Comparison of ENCODE assay signal across 23 cellular contexts in genomic region chr17:75819116-75819515, GRCh38. TPM values are rescaled to one million over a fixed set of nuclear protein-coding genes. Genes with fewer than 3 reads are reported as not detected.
DNase-seq lines count a peak whose midpoint lies in the region; ATAC-seq and TF ChIP-seq lines count a peak whose summit lies in the region.
"Had no signal": no experiment of that assay in that cellular context is flagged by ENCODE, and none has a peak within 500 bp of the region (broad histone marks: within the 10 kb centered on the region; RNA-seq: fewer than 3 reads in every experiment).

No MANE protein-coding gene starts in this region.

- H3K4me1 Mint-ChIP-seq in activated CD8-positive, alpha-beta T cell treated with anti-CD3 and anti-CD28 coated beads, Interleukin-2, amount 10 ng/mL, durations not matched to agents 7 days and 5 days (ENCODE audit: low read depth): peaks cover 15% of the 10 kb centered on the region
- peaks cover 17% of the 10 kb centered on the region for H3K4me1 Mint-ChIP-seq in activated CD8-positive, alpha-beta T cell treated with anti-CD3 and anti-CD28 coated beads for 36 hours (ENCODE audit: low read depth)
- H3K4me1 Mint-ChIP-seq in naive thymus-derived CD4-positive, alpha-beta T cell: peaks cover 16 to 21% (median 18%) of the 10 kb centered on the region in 7 donors
- H3K4me1 Mint-ChIP-seq: GM23338 had no signal

- TF ChIP-seq CTCF in activated CD8-positive, alpha-beta T cell treated with anti-CD3 and anti-CD28 coated beads for 36 hours (IDR thresholded peaks at IDR 0.05): no peak
- TF ChIP-seq CTCF in DND-41 (IDR thresholded peaks at IDR 0.05; ENCODE audit: borderline replicate concordance, extremely low read depth, low read length, poor library complexity, severe bottlenecking): peak; percentile 12
- TF ChIP-seq CTCF in WERI-Rb-1 (IDR thresholded peaks at IDR 0.05; ENCODE audit: low read depth, low read length): 0 out of 2 replicates have a peak, but pooled peaks have one; percentile 9

- intact Hi-C loops in activated CD8-positive, alpha-beta T cell treated with anti-CD3 and anti-CD28 coated beads for 36 hours (cut with micrococcal nuclease): no loop called here
- intact Hi-C loops in naive thymus-derived CD4-positive, alpha-beta T cell (cut with micrococcal nuclease): no loop called here
- intact Hi-C loops in head of caudate nucleus (cut with DNase I): no loop called here

- peaks cover 32% of the 10 kb centered on the region for H3K36me3 Mint-ChIP-seq in activated CD8-positive, alpha-beta T cell treated with anti-CD3 and anti-CD28 coated beads, Interleukin-2, amount 10 ng/mL, durations not matched to agents 7 days and 5 days (ENCODE audit: low read depth)
- peaks cover 18% of the 10 kb centered on the region for H3K36me3 Mint-ChIP-seq in activated CD8-positive, alpha-beta T cell treated with anti-CD3 and anti-CD28 coated beads for 36 hours (ENCODE audit: low read depth)
- H3K36me3 Mint-ChIP-seq in naive thymus-derived CD4-positive, alpha-beta T cell: peaks cover 4 to 22% (median 6%) of the 10 kb centered on the region in 5 donors
- H3K36me3 Mint-ChIP-seq: natural killer cell treated with Interleukin-12 subunit alpha and Interleukin-12 subunit beta and Interleukin-15 and Interleukin-18, amount 100 ng/mL, for 72 hours had no signal

- POLR2A ChIA-PET in activated CD8-positive, alpha-beta T cell treated with anti-CD3 and anti-CD28 coated beads, Interleukin-2, amount 10 ng/mL, durations not matched to agents 7 days and 5 days (lab: Charles Lee): no interaction called here
- POLR2A ChIA-PET in activated CD8-positive, alpha-beta T cell treated with anti-CD3 and anti-CD28 coated beads for 36 hours (lab: Charles Lee): interaction anchor here (1.4 kb wide), 1 partner anchor 44 kb away, joined by 11 read pairs; no protein-coding TSS in a partner anchor
- POLR2A ChIA-PET in naive thymus-derived CD4-positive, alpha-beta T cell (lab: Charles Lee): no interaction called here

- no peaks in the 10 kb centered on the region for H3K9me3 Mint-ChIP-seq in activated CD8-positive, alpha-beta T cell treated with anti-CD3 and anti-CD28 coated beads, Interleukin-2, amount 10 ng/mL, durations not matched to agents 7 days and 5 days (ENCODE audit: insufficient read depth)
- no peaks in the 10 kb centered on the region for H3K9me3 Mint-ChIP-seq in activated CD8-positive, alpha-beta T cell treated with anti-CD3 and anti-CD28 coated beads for 36 hours
- no peaks in the 10 kb centered on the region for H3K9me3 Mint-ChIP-seq in naive thymus-derived CD4-positive, alpha-beta T cell
- H3K9me3 Mint-ChIP-seq: GM23338; natural killer cell treated with Interleukin-12 subunit alpha and Interleukin-12 subunit beta and Interleukin-15 and Interleukin-18, amount 100 ng/mL, for 72 hours had no signal

- no peak overlapping the region for H2AFZ ChIP-seq in DND-41 (ENCODE audit: low read depth, low read length)
- H2AFZ ChIP-seq: GM23338 had no signal

- no peak for ATAC-seq in activated CD8-positive, alpha-beta T cell treated with anti-CD3 and anti-CD28 coated beads, Interleukin-2, amount 10 ng/mL, durations not matched to agents 7 days and 5 days
- no peak for ATAC-seq in activated CD8-positive, alpha-beta T cell treated with anti-CD3 and anti-CD28 coated beads for 36 hours
- ATAC-seq in DND-41 (ENCODE audit: insufficient read depth, low read depth) (no peak), HG02885 (IDR thresholded peaks at IDR 0.05; ENCODE audit: poor library complexity, unreplicated experiment) (no peak), HG02623 (IDR thresholded peaks at IDR 0.05; ENCODE audit: unreplicated experiment) (no peak)
- ATAC-seq in naive thymus-derived CD4-positive, alpha-beta T cell: no peak
- ATAC-seq: GM23338; natural killer cell treated with Interleukin-12 subunit alpha and Interleukin-12 subunit beta and Interleukin-15 and Interleukin-18, amount 100 ng/mL, for 72 hours had no signal

- no peak overlapping the region for H3K4me2 ChIP-seq in DND-41 (ENCODE audit: insufficient read depth, low read length)
- H3K4me2 ChIP-seq: GM23338 had no signal

- no peaks in the 10 kb centered on the region for H3K27me3 Mint-ChIP-seq in activated CD8-positive, alpha-beta T cell treated with anti-CD3 and anti-CD28 coated beads, Interleukin-2, amount 10 ng/mL, durations not matched to agents 7 days and 5 days (ENCODE audit: low read depth)
- H3K27me3 Mint-ChIP-seq in activated CD8-positive, alpha-beta T cell treated with anti-CD3 and anti-CD28 coated beads for 36 hours: no peaks in the 10 kb centered on the region
- no peaks in the 10 kb centered on the region for H3K27me3 Mint-ChIP-seq in naive thymus-derived CD4-positive, alpha-beta T cell
- H3K27me3 Mint-ChIP-seq: natural killer cell treated with Interleukin-12 subunit alpha and Interleukin-12 subunit beta and Interleukin-15 and Interleukin-18, amount 100 ng/mL, for 72 hours had no signal

- H3K27ac Mint-ChIP-seq in activated CD8-positive, alpha-beta T cell treated with anti-CD3 and anti-CD28 coated beads, Interleukin-2, amount 10 ng/mL, durations not matched to agents 7 days and 5 days: peak overlapping the region; percentile 37
- H3K27ac Mint-ChIP-seq in activated CD8-positive, alpha-beta T cell treated with anti-CD3 and anti-CD28 coated beads for 36 hours: no peak overlapping the region
- peak overlapping the region in 6 of 9 donors; percentile 16 to 91 (median 54) for H3K27ac Mint-ChIP-seq in naive thymus-derived CD4-positive, alpha-beta T cell
- H3K27ac Mint-ChIP-seq: GM23338 had no signal

- H4K20me1 ChIP-seq in DND-41 (ENCODE audit: insufficient read depth, low read length): peaks cover 5% of the 10 kb centered on the region; the same call in 1 of the 2 replicates

- H3K4me3 Mint-ChIP-seq in activated CD8-positive, alpha-beta T cell treated with anti-CD3 and anti-CD28 coated beads, Interleukin-2, amount 10 ng/mL, durations not matched to agents 7 days and 5 days: no peak overlapping the region
- H3K4me3 Mint-ChIP-seq in activated CD8-positive, alpha-beta T cell treated with anti-CD3 and anti-CD28 coated beads for 36 hours: no peak overlapping the region
- H3K4me3 Mint-ChIP-seq in naive thymus-derived CD4-positive, alpha-beta T cell: peak overlapping the region in 1 of 10 donors; percentile 31
- H3K4me3 Mint-ChIP-seq: GM23338; natural killer cell treated with Interleukin-12 subunit alpha and Interleukin-12 subunit beta and Interleukin-15 and Interleukin-18, amount 100 ng/mL, for 72 hours had no signal

- H3K4me3 ChIP-seq in DND-41 (ENCODE audit: low read depth in 1 of 2, low read length in 2 of 2): no peak overlapping the region
- H3K4me3 ChIP-seq in WERI-Rb-1 (ENCODE audit: low read depth, low read length): no peak overlapping the region
- H3K4me3 ChIP-seq in naive thymus-derived CD4-positive, alpha-beta T cell (ENCODE audit: low read length): no peak overlapping the region
- H3K4me3 ChIP-seq: GM23338, prostate gland, SJSA1, thyroid gland had no signal

- H3K9me3 ChIP-seq in DND-41 (ENCODE audit: insufficient read depth, low read length, severe bottlenecking): no peaks in the 10 kb centered on the region
- H3K9me3 ChIP-seq in WERI-Rb-1 (ENCODE audit: severe bottlenecking): no peaks in the 10 kb centered on the region
- no peaks in the 10 kb centered on the region for H3K9me3 ChIP-seq in naive thymus-derived CD4-positive, alpha-beta T cell (ENCODE audit: control insufficient read depth in 2 of 3, low read length in 3 of 3)
- H3K9me3 ChIP-seq: prostate gland, SJSA1, thyroid gland had no signal

- H3K36me3 ChIP-seq in DND-41 (ENCODE audit: insufficient read depth, low read length) (peaks cover 98% of the 10 kb centered on the region), WERI-Rb-1 (peaks cover 95% of the 10 kb centered on the region)
- H3K36me3 ChIP-seq in naive thymus-derived CD4-positive, alpha-beta T cell (ENCODE audit: control insufficient read depth in 2 of 3, insufficient read depth in 3 of 3, low read length in 3 of 3): peaks cover 0 to 93% (median 3%) of the 10 kb centered on the region in 3 experiments

- no peak overlapping the region for H3K9ac ChIP-seq in DND-41 (ENCODE audit: low read depth, low read length)

- H3K4me1 ChIP-seq in DND-41 (ENCODE audit: insufficient read depth, low read length): no peaks in the 10 kb centered on the region
- H3K4me1 ChIP-seq in naive thymus-derived CD4-positive, alpha-beta T cell (ENCODE audit: control insufficient read depth in 2 of 2, insufficient read depth in 2 of 2, low read length in 2 of 2): peaks cover 10 to 15% of the 10 kb centered on the region in 2 donors
- H3K4me1 ChIP-seq: prostate gland had no signal

- CTCF ChIA-PET in activated CD8-positive, alpha-beta T cell treated with anti-CD3 and anti-CD28 coated beads, Interleukin-2, amount 10 ng/mL, durations not matched to agents 7 days and 5 days (lab: Charles Lee): interaction anchor here (1.9 to 2.0 kb wide), 2 partner anchors 8 to 12 kb away, joined by 5 to 6 read pairs; no protein-coding TSS in a partner anchor
- CTCF ChIA-PET in activated CD8-positive, alpha-beta T cell treated with anti-CD3 and anti-CD28 coated beads for 36 hours (lab: Charles Lee): interaction anchor here (2.5 to 2.9 kb wide), 2 partner anchors 8 to 11 kb away, joined by 8 to 9 read pairs; no protein-coding TSS in a partner anchor
- CTCF ChIA-PET in naive thymus-derived CD4-positive, alpha-beta T cell (lab: Charles Lee): no interaction called here

- H3K79me2 ChIP-seq in DND-41 (ENCODE audit: insufficient read depth, low read length): no peaks in the 10 kb centered on the region

- DNase-seq in activated CD8-positive, alpha-beta T cell treated with anti-CD3 and anti-CD28 coated beads, Interleukin-2, amount 10 ng/mL, durations not matched to agents 7 days and 5 days: no peak
- no peak for DNase-seq in activated CD8-positive, alpha-beta T cell treated with anti-CD3 and anti-CD28 coated beads for 36 hours
- no peak for DNase-seq in DND-41
- DNase-seq in WERI-Rb-1: peak; percentile 11
- DNase-seq in naive thymus-derived CD4-positive, alpha-beta T cell: no peak
- no peak for DNase-seq in head of caudate nucleus
- DNase-seq: ACHN; activated CD4-positive, alpha-beta T cell treated with anti-CD3 and anti-CD28 coated beads for 1 hour; activated effector memory CD4-positive, alpha-beta T cell treated with Interleukin-2 at 50 U/mL for 16 hours; anterior cingulate cortex; C1 segment of cervical spinal cord; central memory CD4-positive, alpha-beta T cell; DMS153; KG1; NCI-H187; T1000; thyroid gland had no signal

- H3K27me3 ChIP-seq in DND-41 (ENCODE audit: insufficient read depth, low read length, poor library complexity) (no peaks in the 10 kb centered on the region), WERI-Rb-1 (ENCODE audit: insufficient read depth, low read depth, severe bottlenecking) (no peaks in the 10 kb centered on the region)
- no peaks in the 10 kb centered on the region for H3K27me3 ChIP-seq in naive thymus-derived CD4-positive, alpha-beta T cell (ENCODE audit: control insufficient read depth in 2 of 2, insufficient read depth in 2 of 2, low read length in 2 of 2)
- H3K27me3 ChIP-seq: SJSA1, thyroid gland had no signal

- H3K27ac ChIP-seq in DND-41 (ENCODE audit: low read length) (no peak overlapping the region), WERI-Rb-1 (no peak overlapping the region)
- H3K27ac ChIP-seq in naive thymus-derived CD4-positive, alpha-beta T cell (ENCODE audit: low read depth, low read length): no peak overlapping the region
- H3K27ac ChIP-seq: prostate gland, SJSA1, thyroid gland had no signal

RNA-seq across cellular contexts. Expression of gene UNC13D, which starts 25.1 kb away (rescaled TPM):
- 100 to 1,000 TPM; 234 to 249 TPM for total RNA-seq in activated CD8-positive, alpha-beta T cell treated with anti-CD3 and anti-CD28 coated beads, Interleukin-2, amount 10 ng/mL, durations not matched to agents 7 days and 5 days
- 100 to 1,000 TPM; 136 to 144 TPM for total RNA-seq in activated CD8-positive, alpha-beta T cell treated with anti-CD3 and anti-CD28 coated beads for 36 hours
- 100 to 1,000 TPM; 145 to 201 (median 152) TPM for total RNA-seq in naive thymus-derived CD4-positive, alpha-beta T cell
- polyA plus RNA-seq in naive thymus-derived CD4-positive, alpha-beta T cell: 10 to 100 TPM; 44.5 to 83.3 TPM
- total RNA-seq: SJSA1 had no signal

RNA-seq across cellular contexts. Expression of gene UNK, which starts 34.5 kb away (rescaled TPM):
- 10 to 100 TPM; 30.2 to 31.0 TPM for total RNA-seq in activated CD8-positive, alpha-beta T cell treated with anti-CD3 and anti-CD28 coated beads, Interleukin-2, amount 10 ng/mL, durations not matched to agents 7 days and 5 days
- 10 to 100 TPM; 26.4 to 26.6 TPM for total RNA-seq in activated CD8-positive, alpha-beta T cell treated with anti-CD3 and anti-CD28 coated beads for 36 hours
- 10 to 100 TPM; 32.0 to 49.8 (median 41.0) TPM for total RNA-seq in naive thymus-derived CD4-positive, alpha-beta T cell
- polyA plus RNA-seq in naive thymus-derived CD4-positive, alpha-beta T cell: 10 to 100 TPM; 21.5 to 22.1 TPM

RNA-seq across cellular contexts. Expression of gene WBP2, which starts 36.0 kb away (rescaled TPM):
- 10 to 100 TPM; 64.3 to 68.6 TPM for total RNA-seq in activated CD8-positive, alpha-beta T cell treated with anti-CD3 and anti-CD28 coated beads, Interleukin-2, amount 10 ng/mL, durations not matched to agents 7 days and 5 days
- 10 to 100 TPM; 54.4 to 58.5 TPM for total RNA-seq in activated CD8-positive, alpha-beta T cell treated with anti-CD3 and anti-CD28 coated beads for 36 hours
- 100 to 1,000 TPM in 3 of 5 experiments, 10 to 100 TPM in 2; 87.7 to 159 (median 112) TPM for total RNA-seq in naive thymus-derived CD4-positive, alpha-beta T cell
- 10 to 100 TPM; 84.8 to 99.4 TPM for polyA plus RNA-seq in naive thymus-derived CD4-positive, alpha-beta T cell

RNA-seq across cellular contexts. Expression of gene GALK1, which starts 54.1 kb away (rescaled TPM):
- 10 to 100 TPM; 52.2 to 56.9 TPM for total RNA-seq in activated CD8-positive, alpha-beta T cell treated with anti-CD3 and anti-CD28 coated beads, Interleukin-2, amount 10 ng/mL, durations not matched to agents 7 days and 5 days
- total RNA-seq in activated CD8-positive, alpha-beta T cell treated with anti-CD3 and anti-CD28 coated beads for 36 hours: 10 to 100 TPM; 43.4 to 50.7 TPM
- total RNA-seq in naive thymus-derived CD4-positive, alpha-beta T cell: 10 to 100 TPM in 4 of 5 experiments, 1 to 10 TPM in 1; 9.9 to 42.9 (median 22.1) TPM
- polyA plus RNA-seq in naive thymus-derived CD4-positive, alpha-beta T cell: 10 to 100 TPM; 12.8 to 18.9 TPM

RNA-seq across cellular contexts. Expression of gene TRIM47, which starts 59.3 kb away (rescaled TPM):
- total RNA-seq in activated CD8-positive, alpha-beta T cell treated with anti-CD3 and anti-CD28 coated beads, Interleukin-2, amount 10 ng/mL, durations not matched to agents 7 days and 5 days: 10 to 100 TPM; 31.4 to 36.8 TPM
- total RNA-seq in activated CD8-positive, alpha-beta T cell treated with anti-CD3 and anti-CD28 coated beads for 36 hours: 10 to 100 TPM; 16.6 to 16.8 TPM
- total RNA-seq in naive thymus-derived CD4-positive, alpha-beta T cell: 10 to 100 TPM in 1 of 5 experiments, 1 to 10 TPM in 4; 2.5 to 25.6 (median 8.7) TPM
- polyA plus RNA-seq in naive thymus-derived CD4-positive, alpha-beta T cell: 1 to 10 TPM; 6.3 to 7.7 TPM
